24 cellular contexts compared by ENCODE assay signal in the genomic region with DNA sequence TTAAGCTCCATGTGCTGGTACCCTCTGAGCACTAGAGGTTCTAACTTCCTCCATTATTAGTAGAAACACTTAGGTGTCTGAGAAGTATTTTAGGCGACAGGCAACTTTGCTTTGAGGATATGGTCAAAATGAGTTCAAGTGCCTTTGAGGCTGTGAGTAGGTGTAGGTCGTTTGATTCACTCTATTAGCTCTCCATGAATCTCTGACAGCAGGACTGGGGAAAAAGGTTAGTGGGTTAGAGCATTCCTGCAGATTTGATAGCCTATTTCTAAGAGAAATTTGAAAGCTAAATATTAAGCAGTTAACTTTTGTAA. TPM values are rescaled to one million over a fixed set of nuclear protein-coding genes. Genes with fewer than 3 reads are reported as not detected.
DNase-seq lines count a peak whose midpoint lies in the region; ATAC-seq and TF ChIP-seq lines count a peak whose summit lies in the region.
"Had no signal": no experiment of that assay in that cellular context is flagged by ENCODE, and none has a peak within 500 bp of the region (broad histone marks: within the 10 kb centered on the region; RNA-seq: fewer than 3 reads in every experiment).

No MANE protein-coding gene starts in this region.

- H3K27me3 Mint-ChIP-seq in activated CD4-positive, alpha-beta T cell treated with anti-CD3 and anti-CD28 coated beads, Interleukin-2, amount 10 ng/mL, durations not matched to agents 24 days and 14 days: no peaks in the 10 kb centered on the region
- H3K27me3 Mint-ChIP-seq in CD8-positive, alpha-beta T cell (ENCODE audit: low read depth): no peaks in the 10 kb centered on the region
- H3K27me3 Mint-ChIP-seq in activated CD8-positive, alpha-beta T cell treated with anti-CD3 and anti-CD28 coated beads, Interleukin-2, amount 10 ng/mL, durations not matched to agents 7 days and 5 days (ENCODE audit: low read depth): no peaks in the 10 kb centered on the region

- H3K36me3 Mint-ChIP-seq in activated CD4-positive, alpha-beta T cell treated with anti-CD3 and anti-CD28 coated beads, Interleukin-2, amount 10 ng/mL, durations not matched to agents 24 days and 14 days (ENCODE audit: low read depth): peaks cover 78% of the 10 kb centered on the region
- H3K36me3 Mint-ChIP-seq in CD8-positive, alpha-beta T cell: peaks cover 41% of the 10 kb centered on the region
- H3K36me3 Mint-ChIP-seq in activated CD8-positive, alpha-beta T cell treated with anti-CD3 and anti-CD28 coated beads, Interleukin-2, amount 10 ng/mL, durations not matched to agents 7 days and 5 days (ENCODE audit: low read depth): peaks cover 76% of the 10 kb centered on the region

- H3K79me1 ChIP-seq in mesenchymal stem cell (replicated peaks; ENCODE audit: low read length, poor library complexity, severe bottlenecking): peaks cover 27% of the 10 kb centered on the region

- no peak overlapping the region for H3K18ac ChIP-seq in mesenchymal stem cell (ENCODE audit: low read depth in 1 of 2, low read length in 2 of 2)

- H3K27ac ChIP-seq in CD8-positive, alpha-beta T cell (ENCODE audit: low read depth, low read length): no peak overlapping the region
- H3K27ac ChIP-seq in mesenchymal stem cell (ENCODE audit: low read length, poor library complexity, severe bottlenecking): peak overlapping the region; percentile 15
- no peak overlapping the region for H3K27ac ChIP-seq in gastroesophageal sphincter
- H3K27ac ChIP-seq: epithelial cell of prostate, GM23248, neural progenitor cell, prostate gland, testis, uterus had no signal

- TF ChIP-seq EP300 in gastroesophageal sphincter (IDR thresholded peaks at IDR 0.05): no peak

- H3K27ac Mint-ChIP-seq in activated CD4-positive, alpha-beta T cell treated with anti-CD3 and anti-CD28 coated beads, Interleukin-2, amount 10 ng/mL, durations not matched to agents 24 days and 14 days: peak overlapping the region; percentile 97
- peak overlapping the region; percentile 92 for H3K27ac Mint-ChIP-seq in CD8-positive, alpha-beta T cell
- peak overlapping the region; percentile 95 for H3K27ac Mint-ChIP-seq in activated CD8-positive, alpha-beta T cell treated with anti-CD3 and anti-CD28 coated beads, Interleukin-2, amount 10 ng/mL, durations not matched to agents 7 days and 5 days
- H3K27ac Mint-ChIP-seq: neural progenitor cell had no signal

- peak overlapping the region; percentile 34 for H3K4me2 ChIP-seq in mesenchymal stem cell (ENCODE audit: low read length, poor library complexity, severe bottlenecking)
- H3K4me2 ChIP-seq: neural progenitor cell had no signal

- no peak overlapping the region for H2AK5ac ChIP-seq in mesenchymal stem cell (ENCODE audit: low read length, severe bottlenecking)

- H2BK15ac ChIP-seq in mesenchymal stem cell (ENCODE audit: low read depth, poor library complexity, severe bottlenecking): no peak overlapping the region

- H2AFZ ChIP-seq in mesenchymal stem cell (ENCODE audit: low read depth, low read length): no peak overlapping the region
- H2AFZ ChIP-seq: GM23248, neural progenitor cell had no signal

- peak; percentile 57 for DNase-seq in activated CD4-positive, alpha-beta T cell treated with anti-CD3 and anti-CD28 coated beads, Interleukin-2, amount 10 ng/mL, durations not matched to agents 24 days and 14 days
- no peak for DNase-seq in activated CD4-positive, alpha-beta T cell treated with anti-CD3 and anti-CD28 coated beads for 48 hours
- no peak for DNase-seq in CD8-positive, alpha-beta T cell
- DNase-seq in activated CD8-positive, alpha-beta T cell treated with anti-CD3 and anti-CD28 coated beads, Interleukin-2, amount 10 ng/mL, durations not matched to agents 7 days and 5 days: no peak
- DNase-seq in mesenchymal stem cell (no peak), activated gamma-delta T cell (lab: John Stamatoyannopoulos, UW) (no peak)
- DNase-seq: activated CD4-positive, alpha-beta T cell treated with anti-CD3 and anti-CD28 coated beads, Interleukin-2, amount 50 U/mL, for 4 hours; aorta; BE2C; caudate nucleus; dorsolateral prefrontal cortex; KG1; NCI-H1694 treated with DMSO at 0.1 percent for 48 hours; NCI-H2227 treated with DMSO at 0.1 percent for 48 hours; Right ventricle myocardium superior; testis; uterus had no signal

- no peaks in the 10 kb centered on the region for H3K9me3 ChIP-seq in CD8-positive, alpha-beta T cell (ENCODE audit: low read length)
- no peaks in the 10 kb centered on the region for H3K9me3 ChIP-seq in mesenchymal stem cell (ENCODE audit: control insufficient read depth, low read length)
- H3K9me3 ChIP-seq in gastroesophageal sphincter: no peaks in the 10 kb centered on the region
- H3K9me3 ChIP-seq: BE2C, prostate gland, testis, uterus had no signal

- H4K91ac ChIP-seq in mesenchymal stem cell (ENCODE audit: low read length): no peak overlapping the region

- H3K9ac ChIP-seq in mesenchymal stem cell (ENCODE audit: low read length): no peak overlapping the region
- H3K9ac ChIP-seq: GM23248, neural progenitor cell had no signal

- intact Hi-C loops in activated CD4-positive, alpha-beta T cell treated with anti-CD3 and anti-CD28 coated beads, Interleukin-2, amount 10 ng/mL, durations not matched to agents 24 days and 14 days (cut with micrococcal nuclease): loop anchor here (2.0 to 5.0 kb wide), 2 partner anchors 16 to 323 kb away; a partner anchor contains a TSS
- intact Hi-C loops in CD8-positive, alpha-beta T cell (cut with DNase I, micrococcal nuclease): loop anchor here (2.0 to 5.0 kb wide), 2 partner anchors 38 to 44 kb away; no protein-coding TSS in a partner anchor

- H3K4me3 Mint-ChIP-seq in activated CD4-positive, alpha-beta T cell treated with anti-CD3 and anti-CD28 coated beads, Interleukin-2, amount 10 ng/mL, durations not matched to agents 24 days and 14 days: peak overlapping the region; percentile 71
- H3K4me3 Mint-ChIP-seq in CD8-positive, alpha-beta T cell: peak overlapping the region; percentile 68
- peak overlapping the region; percentile 65 for H3K4me3 Mint-ChIP-seq in activated CD8-positive, alpha-beta T cell treated with anti-CD3 and anti-CD28 coated beads, Interleukin-2, amount 10 ng/mL, durations not matched to agents 7 days and 5 days
- H3K4me3 Mint-ChIP-seq: neural progenitor cell had no signal

- H3K14ac ChIP-seq in mesenchymal stem cell (ENCODE audit: low read length in 2 of 2): no peak overlapping the region

- no peak overlapping the region for H3K4ac ChIP-seq in mesenchymal stem cell (ENCODE audit: low read depth in 1 of 2, low read length in 2 of 2)

- H3K4me1 Mint-ChIP-seq in activated CD4-positive, alpha-beta T cell treated with anti-CD3 and anti-CD28 coated beads, Interleukin-2, amount 10 ng/mL, durations not matched to agents 24 days and 14 days: peaks cover 60% of the 10 kb centered on the region
- peaks cover 47% of the 10 kb centered on the region for H3K4me1 Mint-ChIP-seq in CD8-positive, alpha-beta T cell (ENCODE audit: low read depth)
- H3K4me1 Mint-ChIP-seq in activated CD8-positive, alpha-beta T cell treated with anti-CD3 and anti-CD28 coated beads, Interleukin-2, amount 10 ng/mL, durations not matched to agents 7 days and 5 days (ENCODE audit: low read depth): peaks cover 59% of the 10 kb centered on the region
- H3K4me1 Mint-ChIP-seq: neural progenitor cell had no signal

- H3K9me3 Mint-ChIP-seq in activated CD4-positive, alpha-beta T cell treated with anti-CD3 and anti-CD28 coated beads, Interleukin-2, amount 10 ng/mL, durations not matched to agents 24 days and 14 days: no peaks in the 10 kb centered on the region
- H3K9me3 Mint-ChIP-seq in CD8-positive, alpha-beta T cell: no peaks in the 10 kb centered on the region
- H3K9me3 Mint-ChIP-seq in activated CD8-positive, alpha-beta T cell treated with anti-CD3 and anti-CD28 coated beads, Interleukin-2, amount 10 ng/mL, durations not matched to agents 7 days and 5 days (ENCODE audit: insufficient read depth): no peaks in the 10 kb centered on the region
- H3K9me3 Mint-ChIP-seq: neural progenitor cell had no signal

- peaks cover 40% of the 10 kb centered on the region for H3K4me1 ChIP-seq in CD8-positive, alpha-beta T cell (ENCODE audit: insufficient read depth, low read length)
- H3K4me1 ChIP-seq in mesenchymal stem cell (ENCODE audit: control insufficient read depth, insufficient read depth, low read depth, low read length) (peaks cover 6% of the 10 kb centered on the region), gastroesophageal sphincter (peaks cover 0 to 22% (median 5%) of the 10 kb centered on the region in 3 donors)
- H3K4me1 ChIP-seq: BE2C, neural progenitor cell, uterus had no signal

- no peak for ATAC-seq in CD8-positive, alpha-beta T cell
- ATAC-seq in activated CD8-positive, alpha-beta T cell treated with anti-CD3 and anti-CD28 coated beads, Interleukin-2, amount 10 ng/mL, durations not matched to agents 7 days and 5 days: no peak
- ATAC-seq in gastroesophageal sphincter: no peak
- no peak for ATAC-seq in GM21528 (IDR thresholded peaks at IDR 0.05; ENCODE audit: low FRiP score, unreplicated experiment)
- ATAC-seq: left lobe of liver had no signal

- H3K27me3 ChIP-seq in CD8-positive, alpha-beta T cell (ENCODE audit: insufficient read depth, low read length): no peaks in the 10 kb centered on the region
- H3K27me3 ChIP-seq in mesenchymal stem cell (ENCODE audit: control insufficient read depth in 1 of 2, insufficient read depth in 1 of 2, low read length in 2 of 2): no peaks in the 10 kb centered on the region
- H3K27me3 ChIP-seq in gastroesophageal sphincter: no peaks in the 10 kb centered on the region
- H3K27me3 ChIP-seq: BE2C, dorsolateral prefrontal cortex, neural progenitor cell, testis, uterus had no signal

- CTCF ChIA-PET in CD8-positive, alpha-beta T cell (lab: Charles Lee): interaction anchor here (1.0 to 1.6 kb wide), 2 partner anchors 9 to 447 kb away, joined by 3 to 4 read pairs; no protein-coding TSS in a partner anchor
- CTCF ChIA-PET in activated CD8-positive, alpha-beta T cell treated with anti-CD3 and anti-CD28 coated beads, Interleukin-2, amount 10 ng/mL, durations not matched to agents 7 days and 5 days (lab: Charles Lee): interaction anchor here (0.7 to 2.3 kb wide), 5 partner anchors 10 to 41 kb away, joined by 3 to 7 read pairs (median 4); no protein-coding TSS in a partner anchor

- no peak overlapping the region for H2BK5ac ChIP-seq in mesenchymal stem cell (ENCODE audit: low read depth, low read length, poor library complexity, severe bottlenecking)

- H2BK12ac ChIP-seq in mesenchymal stem cell (ENCODE audit: low read length in 2 of 2): no peak overlapping the region

- H3K4me3 ChIP-seq in CD8-positive, alpha-beta T cell (ENCODE audit: low read depth, low read length): no peak overlapping the region
- H3K4me3 ChIP-seq in mesenchymal stem cell (ENCODE audit: insufficient read depth in 1 of 2, low read depth in 1 of 2, low read length in 2 of 2) (no peak overlapping the region), gastroesophageal sphincter (no peak overlapping the region)
- H3K4me3 ChIP-seq: GM23248, neural progenitor cell, prostate gland, testis, uterus had no signal

- POLR2A ChIA-PET in CD8-positive, alpha-beta T cell (lab: Charles Lee): interaction anchor here (1.3 to 1.4 kb wide), 2 partner anchors 19 to 44 kb away, joined by 3 read pairs; no protein-coding TSS in a partner anchor
- POLR2A ChIA-PET in activated CD8-positive, alpha-beta T cell treated with anti-CD3 and anti-CD28 coated beads, Interleukin-2, amount 10 ng/mL, durations not matched to agents 7 days and 5 days (lab: Charles Lee): interaction anchor here (0.6 to 3.3 kb wide), 9 partner anchors 8 to 288 kb away, joined by 3 to 16 read pairs (median 4); a partner anchor contains a TSS

- H3K36me3 ChIP-seq in CD8-positive, alpha-beta T cell (ENCODE audit: insufficient read depth, low read length): peaks cover 11% of the 10 kb centered on the region
- peaks cover 21 to 54% of the 10 kb centered on the region in 2 experiments for H3K36me3 ChIP-seq in mesenchymal stem cell (ENCODE audit: control insufficient read depth in 1 of 2, insufficient read depth in 2 of 2, low read depth in 1 of 2, low read length in 2 of 2)
- peaks cover 0 to 44% of the 10 kb centered on the region in 2 donors for H3K36me3 ChIP-seq in gastroesophageal sphincter
- H3K36me3 ChIP-seq: prostate gland, uterus had no signal

- 86% methylated on average over 2 of the region's 2 CpGs for WGBS in mesenchymal stem cell
- 84 to 86% methylated on average over 2 of the region's 2 CpGs for WGBS in gastroesophageal sphincter (ENCODE audit: low coverage in 1 of 2), 2 donors

- TF ChIP-seq POLR2A in gastroesophageal sphincter (IDR thresholded peaks at IDR 0.05): no peak

- no peak overlapping the region for H3K23ac ChIP-seq in mesenchymal stem cell (ENCODE audit: low read length in 2 of 2)

- no peak overlapping the region for H4K8ac ChIP-seq in mesenchymal stem cell (ENCODE audit: low read length)

- no peak for TF ChIP-seq CTCF in CD8-positive, alpha-beta T cell (IDR thresholded peaks at IDR 0.05)
- TF ChIP-seq CTCF in gastroesophageal sphincter (IDR thresholded peaks at IDR 0.05): no peak

- H2BK120ac ChIP-seq in mesenchymal stem cell (ENCODE audit: low read depth, low read length): no peak overlapping the region

RNA-seq across cellular contexts. Expression of a gene that starts 45.9 kb away (rescaled TPM):
- total RNA-seq in activated CD4-positive, alpha-beta T cell treated with anti-CD3 and anti-CD28 coated beads, Interleukin-2, amount 10 ng/mL, durations not matched to agents 24 days and 14 days: 75.1 and 77.9 TPM in 2 replicates
- 10 to 100 TPM; 38.5 to 40.6 TPM for total RNA-seq in CD8-positive, alpha-beta T cell
- total RNA-seq in activated CD8-positive, alpha-beta T cell treated with anti-CD3 and anti-CD28 coated beads, Interleukin-2, amount 10 ng/mL, durations not matched to agents 7 days and 5 days: 10 to 100 TPM; 57.4 to 59.8 TPM
- 109 TPM for polyA plus RNA-seq in mesenchymal stem cell (2013, experiment 1 of 2)
- 99.8 TPM for polyA plus RNA-seq in mesenchymal stem cell (2013, experiment 2 of 2)
- 10 to 100 TPM; 47.9 to 81.3 (median 52.7) TPM for total RNA-seq in gastroesophageal sphincter
